35 cellular contexts compared by ENCODE assay signal in the genomic region with DNA sequence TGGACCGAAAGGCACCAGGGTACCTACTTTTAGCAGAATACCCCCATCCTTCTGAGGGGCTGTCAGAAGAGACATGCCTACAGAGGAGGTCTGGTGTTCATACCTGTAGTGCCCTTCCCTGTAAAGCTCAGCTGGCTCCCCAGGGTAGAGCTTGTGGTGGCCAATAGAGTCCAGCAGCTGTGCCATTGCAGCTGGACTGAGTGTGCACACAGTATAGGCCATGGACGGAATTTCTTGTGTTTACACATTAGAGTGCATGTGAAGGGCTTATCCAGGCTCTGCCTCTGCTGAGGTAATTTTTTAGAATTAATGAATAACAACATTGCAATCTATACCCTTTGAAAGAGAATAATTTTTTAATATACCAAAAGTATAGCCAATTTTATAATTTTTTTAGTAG.
"Had no signal": no experiment of that assay in that cellular context is flagged by ENCODE, and none has a peak within 500 bp of the region (broad histone marks: within the 10 kb centered on the region; RNA-seq: fewer than 3 reads in every experiment).

No MANE protein-coding gene starts in this region.

- H3K4me3 Mint-ChIP-seq: activated B cell treated with CpG ODN at 0.5 μM for 24 hours; activated CD4-positive, alpha-beta memory T cell treated with anti-CD3 and anti-CD28 coated beads for 36 hours; activated CD4-positive, alpha-beta T cell treated with anti-CD3 and anti-CD28 coated beads, Interleukin-2, amount 10 ng/mL, durations not matched to agents 24 days and 14 days; activated CD8-positive, alpha-beta T cell treated with anti-CD3 and anti-CD28 coated beads for 36 hours; activated naive CD4-positive, alpha-beta T cell treated with anti-CD3 and anti-CD28 coated beads, Interleukin-2, amount 10 ng/mL, durations not matched to agents 7 days and 5 days; activated naive CD4-positive, alpha-beta T cell treated with anti-CD3 and anti-CD28 coated beads, Interleukin-2, amount 50 U/mL, for 24 hours; activated naive CD8-positive, alpha-beta T cell; activated naive CD8-positive, alpha-beta T cell treated with anti-CD3 and anti-CD28 coated beads, Interleukin-2, amount 10 ng/mL, durations not matched to agents 7 days and 5 days; activated naive CD8-positive, alpha-beta T cell treated with anti-CD3 and anti-CD28 coated beads, Interleukin-2, amount 50 U/mL, for 24 hours; activated T-cell treated with anti-CD3 and anti-CD28 coated beads, Interleukin-2, amount 50 U/mL, for 4 hours; brain; T-helper 1 cell treated with Interleukin-12 subunit alpha and Interleukin-12 subunit beta and Interleukin-4 antibody, amounts not matched to agents 30 μg/mL and 1 μg/mL, for 36 hours; T-helper 2 cell treated with Interferon-gamma antibody and Interleukin-4, amounts not matched to agents 5 μg/mL and 100 μg/mL, for 36 hours had no signal

- DNase-seq: activated B cell treated with CpG ODN at 0.5 μM for 24 hours; activated CD4-positive, alpha-beta memory T cell treated with anti-CD3 and anti-CD28 coated beads for 36 hours; activated CD4-positive, alpha-beta T cell treated with anti-CD3 and anti-CD28 coated beads for 4 hours; activated CD4-positive, alpha-beta T cell treated with anti-CD3 and anti-CD28 coated beads, Interleukin-2, amount 10 ng/mL, durations not matched to agents 24 days and 14 days; activated CD4-positive, alpha-beta T cell treated with anti-CD3 and anti-CD28 coated beads, Interleukin-2, amount 50 U/mL, for 1 hour; activated CD4-positive, alpha-beta T cell treated with anti-CD3 and anti-CD28 coated beads, Interleukin-2, amount 50 U/mL, for 4 hours; activated CD4-positive, CD25-positive, alpha-beta regulatory T cell treated with anti-CD3 and anti-CD28 coated beads, Interleukin-2, amount 50 U/mL, for 72 hours; activated CD8-positive, alpha-beta memory T cell treated with anti-CD3 and anti-CD28 coated beads, Interleukin-2, amount 50 U/mL, for 4 hours; activated CD8-positive, alpha-beta T cell treated with anti-CD3 and anti-CD28 coated beads for 36 hours; activated effector memory CD4-positive, alpha-beta T cell treated with Interleukin-2 at 50 U/mL for 16 hours; activated gamma-delta T cell; activated naive CD4-positive, alpha-beta T cell treated with anti-CD3 and anti-CD28 coated beads, Interleukin-2, amount 10 ng/mL, durations not matched to agents 7 days and 5 days; activated naive CD4-positive, alpha-beta T cell treated with Interleukin-2 at 50 U/mL for 16 hours; activated naive CD8-positive, alpha-beta T cell treated with anti-CD3 and anti-CD28 coated beads, Interleukin-2, amount 10 ng/mL, durations not matched to agents 7 days and 5 days; activated naive CD8-positive, alpha-beta T cell treated with anti-CD3 and anti-CD28 coated beads, Interleukin-2, amount 50 U/mL, for 24 hours; activated T-cell treated with anti-CD3 and anti-CD28 coated beads for 4 hours; activated T-cell treated with anti-CD3 and anti-CD28 coated beads, Interleukin-2, amount 50 U/mL, for 1 hour; activated T-cell treated with anti-CD3 and anti-CD28 coated beads, Interleukin-2, amount 50 U/mL, for 4 hours; amygdala; anterior cingulate cortex; central memory CD4-positive, alpha-beta T cell; SW 1271; T-helper 1 cell; T-helper 2 cell; T-helper 9 cell had no signal

- H3K9me3 ChIP-seq: ascending aorta, breast epithelium had no signal

- H3K9me3 Mint-ChIP-seq: activated B cell treated with CpG ODN at 0.5 μM for 24 hours; activated CD4-positive, alpha-beta memory T cell treated with anti-CD3 and anti-CD28 coated beads for 36 hours; activated CD4-positive, alpha-beta T cell treated with anti-CD3 and anti-CD28 coated beads, Interleukin-2, amount 10 ng/mL, durations not matched to agents 24 days and 14 days; activated CD8-positive, alpha-beta T cell treated with anti-CD3 and anti-CD28 coated beads for 36 hours; activated naive CD4-positive, alpha-beta T cell treated with anti-CD3 and anti-CD28 coated beads, Interleukin-2, amount 50 U/mL, for 24 hours; activated naive CD8-positive, alpha-beta T cell treated with anti-CD3 and anti-CD28 coated beads, Interleukin-2, amount 10 ng/mL, durations not matched to agents 7 days and 5 days; activated naive CD8-positive, alpha-beta T cell treated with anti-CD3 and anti-CD28 coated beads, Interleukin-2, amount 50 U/mL, for 24 hours; activated T-cell treated with anti-CD3 and anti-CD28 coated beads, Interleukin-2, amount 50 U/mL, for 4 hours; activated T-helper 2 cell treated with anti-CD3 and anti-CD28 coated beads, Interferon-gamma antibody, Interleukin-2, Interleukin-4, amounts not matched to agents 10 μg/mL and 5 μg/mL and 100 μg/mL, durations not matched to agents 14 hours and 24 hours and 36 hours; T-helper 2 cell treated with Interferon-gamma antibody and Interleukin-4, amounts not matched to agents 5 μg/mL and 100 μg/mL, for 36 hours had no signal

- H3K27ac ChIP-seq: ascending aorta, breast epithelium, VCaP had no signal

- H3K4me1 ChIP-seq: ascending aorta, breast epithelium had no signal

- H3K27ac Mint-ChIP-seq: activated B cell treated with CpG ODN at 0.5 μM for 24 hours; activated CD4-positive, alpha-beta memory T cell treated with anti-CD3 and anti-CD28 coated beads for 36 hours; activated CD4-positive, alpha-beta T cell treated with anti-CD3 and anti-CD28 coated beads, Interleukin-2, amount 10 ng/mL, durations not matched to agents 24 days and 14 days; activated CD8-positive, alpha-beta T cell treated with anti-CD3 and anti-CD28 coated beads for 36 hours; activated naive CD4-positive, alpha-beta T cell treated with anti-CD3 and anti-CD28 coated beads, Interleukin-2, amount 10 ng/mL, durations not matched to agents 7 days and 5 days; activated naive CD4-positive, alpha-beta T cell treated with anti-CD3 and anti-CD28 coated beads, Interleukin-2, amount 50 U/mL, for 24 hours; activated naive CD8-positive, alpha-beta T cell; activated naive CD8-positive, alpha-beta T cell treated with anti-CD3 and anti-CD28 coated beads, Interleukin-2, amount 10 ng/mL, durations not matched to agents 7 days and 5 days; activated naive CD8-positive, alpha-beta T cell treated with anti-CD3 and anti-CD28 coated beads, Interleukin-2, amount 50 U/mL, for 24 hours; activated T-helper 2 cell treated with anti-CD3 and anti-CD28 coated beads, Interferon-gamma antibody, Interleukin-2, Interleukin-4, amounts not matched to agents 10 μg/mL and 5 μg/mL and 100 μg/mL, durations not matched to agents 14 hours and 24 hours and 36 hours; brain; T-helper 1 cell treated with Interleukin-12 subunit alpha and Interleukin-12 subunit beta and Interleukin-4 antibody, amounts not matched to agents 30 μg/mL and 1 μg/mL, for 36 hours; T-helper 2 cell treated with Interferon-gamma antibody and Interleukin-4, amounts not matched to agents 5 μg/mL and 100 μg/mL, for 36 hours had no signal

- H3K4me3 ChIP-seq: ascending aorta, breast epithelium had no signal

- H3K4me1 Mint-ChIP-seq: activated CD4-positive, alpha-beta T cell treated with anti-CD3 and anti-CD28 coated beads, Interleukin-2, amount 10 ng/mL, durations not matched to agents 24 days and 14 days; activated naive CD4-positive, alpha-beta T cell treated with anti-CD3 and anti-CD28 coated beads, Interleukin-2, amount 10 ng/mL, durations not matched to agents 7 days and 5 days; activated naive CD4-positive, alpha-beta T cell treated with anti-CD3 and anti-CD28 coated beads, Interleukin-2, amount 50 U/mL, for 24 hours; activated naive CD8-positive, alpha-beta T cell treated with anti-CD3 and anti-CD28 coated beads, Interleukin-2, amount 10 ng/mL, durations not matched to agents 7 days and 5 days; activated naive CD8-positive, alpha-beta T cell treated with anti-CD3 and anti-CD28 coated beads, Interleukin-2, amount 50 U/mL, for 24 hours had no signal

- H3K27me3 Mint-ChIP-seq: activated B cell treated with CpG ODN at 0.5 μM for 24 hours; activated CD4-positive, alpha-beta memory T cell treated with anti-CD3 and anti-CD28 coated beads for 36 hours; activated CD4-positive, alpha-beta T cell treated with anti-CD3 and anti-CD28 coated beads, Interleukin-2, amount 10 ng/mL, durations not matched to agents 24 days and 14 days; activated CD8-positive, alpha-beta T cell treated with anti-CD3 and anti-CD28 coated beads for 36 hours; activated naive CD4-positive, alpha-beta T cell treated with anti-CD3 and anti-CD28 coated beads, Interleukin-2, amount 10 ng/mL, durations not matched to agents 7 days and 5 days; activated naive CD4-positive, alpha-beta T cell treated with anti-CD3 and anti-CD28 coated beads, Interleukin-2, amount 50 U/mL, for 24 hours; activated naive CD8-positive, alpha-beta T cell; activated naive CD8-positive, alpha-beta T cell treated with anti-CD3 and anti-CD28 coated beads, Interleukin-2, amount 10 ng/mL, durations not matched to agents 7 days and 5 days; activated naive CD8-positive, alpha-beta T cell treated with anti-CD3 and anti-CD28 coated beads, Interleukin-2, amount 50 U/mL, for 24 hours; brain had no signal

- ATAC-seq: activated CD8-positive, alpha-beta T cell treated with anti-CD3 and anti-CD28 coated beads for 36 hours; activated naive CD8-positive, alpha-beta T cell treated with anti-CD3 and anti-CD28 coated beads, Interleukin-2, amount 50 U/mL, for 24 hours; activated T-cell treated with anti-CD3 and anti-CD28 coated beads, Interleukin-2, amount 50 U/mL, for 4 hours had no signal

- H3K27me3 ChIP-seq: ascending aorta, breast epithelium had no signal

- FAIRE-seq: TTC549 had no signal
